1 cellular context compared by ENCODE assay signal in the genomic region with DNA sequence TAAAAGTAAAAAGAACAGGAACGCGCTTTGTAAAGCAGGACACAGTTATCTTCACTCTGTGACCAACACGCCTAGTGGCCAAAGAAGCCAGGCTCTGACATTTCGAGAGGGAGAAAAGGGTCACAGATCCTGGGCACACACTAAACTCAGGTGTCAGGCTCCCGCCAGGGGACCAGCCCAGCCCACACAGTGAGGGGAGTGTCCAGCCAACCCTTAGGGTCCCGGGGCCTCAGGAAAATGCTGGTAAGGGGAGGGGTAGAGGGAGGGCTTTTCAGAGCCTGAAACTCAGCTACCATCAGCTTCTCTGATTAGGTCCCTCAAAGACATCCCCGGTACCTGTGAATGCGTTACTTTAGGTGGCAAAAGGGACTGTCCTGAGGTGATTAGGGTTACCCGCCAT.
TF ChIP-seq lines count a peak whose summit lies in the region.

No MANE protein-coding gene starts in this region.

TF ChIP-seq in GM12878, 131 proteins besides CTCF, POLR2A, EP300 and RAD21:
- no peak for TF ChIP-seq JUNB (IDR thresholded peaks at IDR 0.05)
- no peak for TF ChIP-seq ZNF622 (IDR thresholded peaks at IDR 0.05)
- no peak for TF ChIP-seq CBFB (IDR thresholded peaks at IDR 0.05; ENCODE audit: low read depth)
- TF ChIP-seq NBN (IDR thresholded peaks at IDR 0.05) = no peak
- TF ChIP-seq HDAC2 (IDR thresholded peaks at IDR 0.05) = no peak
- no peak for TF ChIP-seq BCL11A (IDR thresholded peaks at IDR 0.05; ENCODE audit: low read depth, low read length)
- TF ChIP-seq CEBPB (IDR thresholded peaks at IDR 0.05; ENCODE audit: borderline replicate concordance in 1 of 2, low read depth in 2 of 2, low read length in 2 of 2) = no peak
- TF ChIP-seq, protein P1, sequence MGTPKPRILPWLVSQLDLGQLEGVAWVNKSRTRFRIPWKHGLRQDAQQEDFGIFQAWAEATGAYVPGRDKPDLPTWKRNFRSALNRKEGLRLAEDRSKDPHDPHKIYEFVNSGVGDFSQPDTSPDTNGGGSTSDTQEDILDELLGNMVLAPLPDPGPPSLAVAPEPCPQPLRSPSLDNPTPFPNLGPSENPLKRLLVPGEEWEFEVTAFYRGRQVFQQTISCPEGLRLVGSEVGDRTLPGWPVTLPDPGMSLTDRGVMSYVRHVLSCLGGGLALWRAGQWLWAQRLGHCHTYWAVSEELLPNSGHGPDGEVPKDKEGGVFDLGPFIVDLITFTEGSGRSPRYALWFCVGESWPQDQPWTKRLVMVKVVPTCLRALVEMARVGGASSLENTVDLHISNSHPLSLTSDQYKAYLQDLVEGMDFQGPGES (IDR thresholded peaks at IDR 0.05) = no peak
